Comparison of ENCODE assay signal across 8 cellular contexts in genomic region chr17:77096570-77097214, GRCh38. TPM values are rescaled to one million over a fixed set of nuclear protein-coding genes. Genes with fewer than 3 reads are reported as not detected.
DNase-seq lines count a peak whose midpoint lies in the region; ATAC-seq, FAIRE-seq and TF ChIP-seq lines count a peak whose summit lies in the region.

No MANE protein-coding gene starts in this region.

- H3K36me3 Mint-ChIP-seq in nephron progenitor cell (ENCODE audit: low read depth), result peaks cover 53% of the 10 kb centered on the region

- peak; percentile 84 to 86 for TF ChIP-seq RAD21 in A549 (conservative IDR thresholded peaks at IDR 0.05 in 1 of 2, IDR thresholded peaks at IDR 0.05 in 1 of 2)
- TF ChIP-seq RAD21 in SK-N-SH (IDR thresholded peaks at IDR 0.05; ENCODE audit: low read length), result peak; percentile 78

- peaks cover 33% of the 10 kb centered on the region for H3F3A ChIP-seq in SK-N-SH (replicated peaks; ENCODE audit: insufficient read depth)

- TF ChIP-seq POLR2A in A549 (IDR thresholded peaks at IDR 0.05; ENCODE audit: low read length), result no peak
- no peak for TF ChIP-seq POLR2A in erythroblast (IDR thresholded peaks at IDR 0.05; ENCODE audit: low read length)

- CTCF ChIA-PET in A549 (lab: Yijun Ruan, JAX) (interaction anchor here (0.6 to 3.3 kb wide), 15 partner anchors 9 to 151 kb away, joined by 3 to 35 read pairs (median 4); no protein-coding TSS in a partner anchor), GM10248 (lab: Yijun Ruan, JAX) (interaction anchor here (1.1 to 1.3 kb wide), 2 partner anchors 49 to 116 kb away, joined by 3 to 4 read pairs; no protein-coding TSS in a partner anchor), SK-N-SH (lab: Yijun Ruan, JAX) (interaction anchor here (0.7 to 1.6 kb wide), 9 partner anchors 15 to 153 kb away, joined by 3 to 8 read pairs (median 3); no protein-coding TSS in a partner anchor)

- peaks cover 43% of the 10 kb centered on the region for H3K4me1 Mint-ChIP-seq in nephron progenitor cell

- DNase-seq in A549 (ENCODE audit: low read depth in 1 of 2, low spot score in 1 of 2), result peak; percentile 51 to 65
- no peak for DNase-seq in GM10248 (ENCODE audit: extremely low spot score)
- peak; percentile 50 for DNase-seq in SK-N-SH
- DNase-seq in erythroblast (lab: John Stamatoyannopoulos, UW), result peak; percentile 39 to 61
- no peak for DNase-seq in nephron progenitor cell
- no peak for DNase-seq in OCI-M2 (lab: John Stamatoyannopoulos, UW; ENCODE audit: unreplicated experiment)

- H3K9ac ChIP-seq in SK-N-SH, result no peak overlapping the region

- H3K9me3 Mint-ChIP-seq in nephron progenitor cell, result no peaks in the 10 kb centered on the region

- no peaks in the 10 kb centered on the region for H3K9me3 ChIP-seq in A549
- no peaks in the 10 kb centered on the region for H3K9me3 ChIP-seq in SK-N-SH

- peak; percentile 70 to 73; a peak in 5 of 6 replicates for ATAC-seq in A549
- ATAC-seq in GM18868 (IDR thresholded peaks at IDR 0.05; ENCODE audit: unreplicated experiment), result no peak
- no peak for ATAC-seq in HG02610 (IDR thresholded peaks at IDR 0.05; ENCODE audit: unreplicated experiment)

- H3K9me2 ChIP-seq in SK-N-SH, result no peaks in the 10 kb centered on the region

- WGBS in A549 (ENCODE audit: missing lambda C conversion rate), result 76% methylated on average over 12 of the region's 12 CpGs
- WGBS in SK-N-SH (ENCODE audit: low lambda C conversion rate), result 79% methylated on average over 12 of the region's 12 CpGs

- H3K4me2 ChIP-seq in A549 (no peak overlapping the region), SK-N-SH (no peak overlapping the region)

- H3K4me3 Mint-ChIP-seq in nephron progenitor cell, result no peak overlapping the region

- H3K4me1 ChIP-seq in A549 (peaks cover 15% of the 10 kb centered on the region), SK-N-SH (ENCODE audit: control insufficient read depth in 1 of 2, insufficient read depth in 2 of 2, low read depth in 1 of 2, low read length in 1 of 2) (no peaks in the 10 kb centered on the region)

- no peak overlapping the region for H2AFZ ChIP-seq in SK-N-SH (ENCODE audit: low read depth)

- TF ChIP-seq EP300 in A549 (IDR thresholded peaks at IDR 0.05) (no peak), SK-N-SH (IDR thresholded peaks at IDR 0.05; ENCODE audit: borderline replicate concordance in 1 of 2, low read depth in 1 of 2, low read length in 1 of 2) (no peak)

- POLR2A ChIA-PET in A549 (lab: Yijun Ruan, JAX), result interaction anchor here (0.7 kb wide), 1 partner anchor 8 kb away, joined by 4 read pairs; no protein-coding TSS in a partner anchor
- POLR2A ChIA-PET in GM10248 (lab: Yijun Ruan, JAX), result no interaction called here
- POLR2A ChIA-PET in SK-N-SH (lab: Yijun Ruan, JAX), result no interaction called here

- H3K79me2 ChIP-seq in SK-N-SH (ENCODE audit: insufficient read depth), result peaks cover 13% of the 10 kb centered on the region

- TF ChIP-seq CTCF in A549 (IDR thresholded peaks at IDR 0.05), result peak; percentile 88
- TF ChIP-seq CTCF in GM10248 (IDR thresholded peaks at IDR 0.05; ENCODE audit: control extremely low read depth, extremely low read depth, low read depth, missing control alignments), result peak; percentile 49
- peak; percentile 88 for TF ChIP-seq CTCF in SK-N-SH (IDR thresholded peaks at IDR 0.05)
- TF ChIP-seq CTCF in nephron progenitor cell (IDR thresholded peaks at IDR 0.05), result peak; percentile 50

- peaks cover 29 to 50% of the 10 kb centered on the region in 2 experiments for H3K36me3 ChIP-seq in SK-N-SH (replicated peaks in 1 of 2; ENCODE audit: control insufficient read depth in 1 of 2, insufficient read depth in 2 of 2, low read length in 1 of 2)

- H3K4me3 ChIP-seq in A549, result no peak overlapping the region
- no peak overlapping the region for H3K4me3 ChIP-seq in SK-N-SH (ENCODE audit: low read depth in 2 of 2, low read length in 1 of 2)

- FAIRE-seq in A549 (lab: Jason Lieb, UNC), result no peak

- H4K20me1 ChIP-seq in SK-N-SH (ENCODE audit: insufficient read depth), result no peaks in the 10 kb centered on the region

- peak overlapping the region; percentile 1 for H3K27ac Mint-ChIP-seq in nephron progenitor cell

- no peaks in the 10 kb centered on the region for H3K27me3 ChIP-seq in SK-N-SH (ENCODE audit: insufficient read depth)

- H3K27ac ChIP-seq in A549 (peak overlapping the region in 1 of 2 experiments; percentile 41; a peak in 1 of 6 replicates), SK-N-SH (ENCODE audit: low read depth in 2 of 2, low read length in 1 of 2) (no peak overlapping the region)

- H3K27me3 Mint-ChIP-seq in nephron progenitor cell (ENCODE audit: low read depth, poor library complexity), result no peaks in the 10 kb centered on the region

TF ChIP-seq in A549, 52 proteins besides CTCF, POLR2A, EP300 and RAD21 (continues in another document):
- TF ChIP-seq NPAS2 (CRISPR knock-in tag; IDR thresholded peaks at IDR 0.05; ENCODE audit: borderline replicate concordance), result no peak
- no peak for TF ChIP-seq JUNB (IDR thresholded peaks at IDR 0.05)
- TF ChIP-seq ZNF302 (CRISPR knock-in tag; IDR thresholded peaks at IDR 0.05), result no peak
- TF ChIP-seq MAFK (IDR thresholded peaks at IDR 0.05; ENCODE audit: partially characterized antibody), result no peak
- 0 out of 2 replicates have a peak, but pooled peaks have one; percentile 38 for TF ChIP-seq HOXA7 (CRISPR knock-in tag; IDR thresholded peaks at IDR 0.05)
- TF ChIP-seq TP53 (CRISPR knock-in tag; IDR thresholded peaks at IDR 0.05), result no peak
- no peak for TF ChIP-seq FOSL2 (IDR thresholded peaks at IDR 0.05)
- TF ChIP-seq FOSL2 (CRISPR knock-in tag; IDR thresholded peaks at IDR 0.05), result no peak
- no peak for TF ChIP-seq MAZ (IDR thresholded peaks at IDR 0.05; ENCODE audit: borderline replicate concordance, low read depth, low read length)
- no peak for TF ChIP-seq PHF8 (IDR thresholded peaks at IDR 0.05; ENCODE audit: borderline replicate concordance, low read depth)
- no peak for TF ChIP-seq KDM5A (IDR thresholded peaks at IDR 0.05)
- no peak for TF ChIP-seq POLR2AphosphoS2 (conservative IDR thresholded peaks at IDR 0.05; ENCODE audit: low read length)
- no peak for TF ChIP-seq HDAC2 (IDR thresholded peaks at IDR 0.05)
- TF ChIP-seq CBX8 (IDR thresholded peaks at IDR 0.05), result no peak
- no peak for TF ChIP-seq GATA3 (IDR thresholded peaks at IDR 0.05; ENCODE audit: borderline replicate concordance)
- TF ChIP-seq CHD4 (IDR thresholded peaks at IDR 0.05; ENCODE audit: borderline replicate concordance), result no peak
- TF ChIP-seq EHF (CRISPR knock-in tag; IDR thresholded peaks at IDR 0.05), result no peak
- no peak for TF ChIP-seq ESRRA (IDR thresholded peaks at IDR 0.05; ENCODE audit: borderline replicate concordance, low read length)
- TF ChIP-seq E2F6 (IDR thresholded peaks at IDR 0.05; ENCODE audit: borderline replicate concordance, low read depth), result no peak
- TF ChIP-seq ZSCAN20 (CRISPR knock-in tag; IDR thresholded peaks at IDR 0.05), result no peak

TF ChIP-seq in SK-N-SH, 30 proteins besides CTCF, POLR2A, EP300 and RAD21:
- peak; percentile 66 for TF ChIP-seq SMC3 (IDR thresholded peaks at IDR 0.05; ENCODE audit: low read depth, low read length)
- no peak for TF ChIP-seq MAX (IDR thresholded peaks at IDR 0.05; ENCODE audit: low read depth)

RNA-seq across cellular contexts. Expression of gene SEC14L1, which starts 44.1 kb away (rescaled TPM):
- polyA plus RNA-seq in A549 (2011; rRNA removed) (27.5 and 29.1 TPM in 2 replicates), A549 (2017; fragmentation: RNase III; extraction: RNeasy Plus Mini Kit Qiagen cat#74134 plus additional on column Dnase treatment) (32.2 to 40.4 TPM (median 40.4 TPM) in 3 replicates), SK-N-SH (2012; rRNA removed) (45.1 and 62.4 TPM in 2 replicates)
- 13.9 and 26.0 TPM in 2 replicates for polyA plus RNA-seq in A549 (2012; cell fraction: cytosol; rRNA removed)
- 24.6 and 30.1 TPM in 2 replicates for polyA plus RNA-seq in A549 (2012; cell fraction: nucleus; rRNA removed)
- 11.3 and 21.8 TPM in 2 replicates for polyA minus RNA-seq in A549 (2011; rRNA and poly(A)+ RNA removed)
- 54.4 and 58.5 TPM in 2 replicates for polyA plus RNA-seq in SK-N-SH (2012; cell fraction: cytosol; rRNA removed)
- 48.9 and 66.1 TPM in 2 replicates for polyA plus RNA-seq in SK-N-SH (2012; cell fraction: nucleus; rRNA removed)

Comparison
In these comparisons a context has a peak if more than half of its experiments do, and no peak if none do; other contexts are left out.
1. ATAC-seq: peak in A549 (2 of 2); none in GM18868 (single experiment) and HG02610 (single experiment).
2. DNase-seq: peak in A549 (2 of 2), SK-N-SH (single experiment) and erythroblast (2 of 2); none in GM10248 (single experiment), nephron progenitor cell (single experiment) and OCI-M2 (single experiment).
3. Of the 12 proteins assayed by ChIP-seq in both A549 and SK-N-SH: peak only in A549: none; only in SK-N-SH: none; in both: CTCF, RAD21 and SMC3; in neither: 9.
4. Peak in every context shown above with its lines, with median percentiles within 50 percentile points of each other: CTCF ChIP-seq.